13 cellular contexts compared by ENCODE assay signal in the genomic region with DNA sequence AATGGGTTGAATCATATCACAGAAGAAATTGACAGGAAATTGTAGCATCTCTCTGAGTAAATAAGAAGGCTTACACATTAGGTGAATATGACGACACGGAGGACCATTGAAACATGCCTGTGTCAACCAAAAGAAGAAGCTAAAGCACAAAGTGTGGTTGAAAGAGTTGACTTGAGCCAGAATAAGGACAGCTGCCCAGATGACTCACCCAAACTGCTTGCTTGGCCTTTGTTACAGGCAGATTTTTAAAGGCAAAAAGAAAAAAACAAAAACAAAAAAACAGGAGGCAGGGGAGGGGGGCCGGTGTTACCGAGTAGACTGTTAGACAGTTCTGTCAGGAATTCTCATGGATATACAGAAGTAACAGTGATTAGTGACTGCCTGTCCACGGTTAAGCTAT.
DNase-seq lines count a peak whose midpoint lies in the region; ATAC-seq and TF ChIP-seq lines count a peak whose summit lies in the region.
"Had no signal": no experiment of that assay in that cellular context is flagged by ENCODE, and none has a peak within 500 bp of the region (broad histone marks: within the 10 kb centered on the region; RNA-seq: fewer than 3 reads in every experiment).

No MANE protein-coding gene starts in this region.

- H3K79me2 ChIP-seq in Karpas-422 (ENCODE audit: low read length), result peaks cover 28% of the 10 kb centered on the region

- H3K4me2 ChIP-seq in Karpas-422 (ENCODE audit: low read depth, low read length, poor library complexity, severe bottlenecking), result no peak overlapping the region

- peak overlapping the region; percentile 62 for H3K27ac Mint-ChIP-seq in activated CD8-positive, alpha-beta memory T cell treated with anti-CD3 and anti-CD28 coated beads, Interleukin-2, amount 10 ng/mL, durations not matched to agents 7 days and 5 days

- TF ChIP-seq POLR2A in adrenal gland (IDR thresholded peaks at IDR 0.05), result no peak

- H3K9ac ChIP-seq in Karpas-422 (ENCODE audit: low read length), result no peak overlapping the region

- no peak overlapping the region for H3K27ac ChIP-seq in adrenal gland
- H3K27ac ChIP-seq in substantia nigra (ENCODE audit: low read depth, low read length, poor library complexity, severe bottlenecking), result peak overlapping the region; percentile 46
- H3K27ac ChIP-seq in Karpas-422 (ENCODE audit: low read length), result no peak overlapping the region

- TF ChIP-seq CTCF in adrenal gland (IDR thresholded peaks at IDR 0.05), result no peak

- CTCF ChIA-PET in activated CD8-positive, alpha-beta memory T cell treated with anti-CD3 and anti-CD28 coated beads, Interleukin-2, amount 10 ng/mL, durations not matched to agents 7 days and 5 days (lab: Charles Lee), result no interaction called here

- H3K27me3 Mint-ChIP-seq in activated CD8-positive, alpha-beta memory T cell treated with anti-CD3 and anti-CD28 coated beads, Interleukin-2, amount 10 ng/mL, durations not matched to agents 7 days and 5 days, result no peaks in the 10 kb centered on the region

- H3K9me2 ChIP-seq in Karpas-422 (replicated peaks; ENCODE audit: insufficient read depth, low read length), result no peaks in the 10 kb centered on the region

- H3K4me3 Mint-ChIP-seq in activated CD8-positive, alpha-beta memory T cell treated with anti-CD3 and anti-CD28 coated beads, Interleukin-2, amount 10 ng/mL, durations not matched to agents 7 days and 5 days, result no peak overlapping the region

- no peak overlapping the region for H3K4me3 ChIP-seq in adrenal gland
- H3K4me3 ChIP-seq in Karpas-422 (ENCODE audit: low read length), result no peak overlapping the region
- H3K4me3 ChIP-seq: K562, stomach had no signal

- peaks cover 0 to 8% of the 10 kb centered on the region in 2 donors for H3K4me1 ChIP-seq in adrenal gland (replicated peaks in 1 of 2)
- H3K4me1 ChIP-seq in Karpas-422 (ENCODE audit: low read length), result peaks cover 7% of the 10 kb centered on the region
- H3K4me1 ChIP-seq: stomach had no signal

- no peaks in the 10 kb centered on the region for H3K9me3 Mint-ChIP-seq in activated CD8-positive, alpha-beta memory T cell treated with anti-CD3 and anti-CD28 coated beads, Interleukin-2, amount 10 ng/mL, durations not matched to agents 7 days and 5 days (ENCODE audit: low read depth)

- no peak overlapping the region for H2AFZ ChIP-seq in Karpas-422 (ENCODE audit: low read length)

- peaks cover 51% of the 10 kb centered on the region for H3K36me3 Mint-ChIP-seq in activated CD8-positive, alpha-beta memory T cell treated with anti-CD3 and anti-CD28 coated beads, Interleukin-2, amount 10 ng/mL, durations not matched to agents 7 days and 5 days

- WGBS in adrenal gland, 4 donors, result 40 to 54% (median 51%) methylated on average over 5 of the region's 5 CpGs

- H3K27me3 ChIP-seq in adrenal gland, result no peaks in the 10 kb centered on the region
- H3K27me3 ChIP-seq in Karpas-422 (ENCODE audit: low read length), result no peaks in the 10 kb centered on the region
- H3K27me3 ChIP-seq: stomach had no signal

- intact Hi-C loops in adrenal gland (cut with DNase I), result no loop called here

- DNase-seq in activated CD8-positive, alpha-beta memory T cell treated with anti-CD3 and anti-CD28 coated beads, Interleukin-2, amount 10 ng/mL, durations not matched to agents 7 days and 5 days, result no peak
- DNase-seq in activated CD8-positive, alpha-beta memory T cell treated with anti-CD3 and anti-CD28 coated beads, Interleukin-2, amount 50 U/mL, for 48 hours, result no peak
- DNase-seq in adrenal gland (peak in 6 of 7 donors; percentile 34 to 62 (median 47)), iris pigment epithelial cell (ENCODE audit: low read depth) (peak; percentile 83), substantia nigra (lab: John Stamatoyannopoulos, UW) (peak in 3 of 49 donors; percentile 13 to 26 (median 14)), LoVo (ENCODE audit: low spot score) (no peak), Karpas-422 (no peak)
- DNase-seq: ACHN; NCI-H446 treated with DMSO at 0.1 percent for 48 hours; stimulated activated CD4-positive, alpha-beta T cell treated with anti-CD3 and anti-CD28 coated beads, Interleukin-1b, Interleukin-23, amount 100 ng/mL, for 48 hours; stomach had no signal

- no peak for ATAC-seq in activated CD8-positive, alpha-beta memory T cell treated with anti-CD3 and anti-CD28 coated beads, Interleukin-2, amount 10 ng/mL, durations not matched to agents 7 days and 5 days
- no peak for ATAC-seq in GM21381 (IDR thresholded peaks at IDR 0.05; ENCODE audit: unreplicated experiment)
- ATAC-seq: K562 had no signal

- peaks cover 61% of the 10 kb centered on the region for H3K4me1 Mint-ChIP-seq in activated CD8-positive, alpha-beta memory T cell treated with anti-CD3 and anti-CD28 coated beads, Interleukin-2, amount 10 ng/mL, durations not matched to agents 7 days and 5 days

- H3K9me3 ChIP-seq in adrenal gland (replicated peaks in 1 of 3) (no peaks in the 10 kb centered on the region), Karpas-422 (ENCODE audit: low read length) (no peaks in the 10 kb centered on the region)
- H3K9me3 ChIP-seq: stomach had no signal

- peaks cover 0 to 8% of the 10 kb centered on the region in 2 donors for H3K36me3 ChIP-seq in adrenal gland (replicated peaks in 1 of 2)
- 0 out of 2 replicates have a peak, but pooled peaks cover 9% of the 10 kb centered on the region for H3K36me3 ChIP-seq in Karpas-422 (ENCODE audit: insufficient read depth, low read length)

- no peaks in the 10 kb centered on the region for H4K20me1 ChIP-seq in Karpas-422 (ENCODE audit: insufficient read depth, low read depth, low read length)

Comparison
In these comparisons a context has a peak if more than half of its experiments do, and no peak if none do; other contexts are left out.
1. DNase-seq: peak in adrenal gland (6 of 7) and iris pigment epithelial cell (single experiment); none in activated CD8-positive, alpha-beta memory T cell treated with anti-CD3 and anti-CD28 coated beads, Interleukin-2, amount 10 ng/mL, durations not matched to agents 7 days and 5 days (single experiment), activated CD8-positive, alpha-beta memory T cell treated with anti-CD3 and anti-CD28 coated beads, Interleukin-2, amount 50 U/mL, for 48 hours (single experiment), LoVo (single experiment) and Karpas-422 (single experiment).